ENCODE assay signal across 7 cellular contexts in the genomic region with DNA sequence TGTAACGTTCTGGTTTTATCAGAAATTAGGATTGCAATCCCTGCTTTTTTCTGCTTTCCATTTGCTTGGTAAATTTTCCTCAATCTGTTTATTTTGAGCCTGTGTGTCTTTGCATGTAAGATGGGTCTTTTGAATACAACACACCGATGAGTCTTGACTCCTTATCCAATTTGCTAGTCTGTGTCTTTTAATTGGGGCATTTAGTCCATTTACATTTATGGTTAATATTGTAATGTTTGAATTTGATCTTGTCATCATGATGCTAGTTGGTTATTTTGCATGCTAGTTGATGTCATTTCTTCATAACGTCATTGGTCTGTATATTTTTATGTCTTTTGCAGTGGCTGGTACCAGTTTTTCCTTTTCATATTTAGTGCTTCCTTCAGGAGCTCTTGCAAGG. TPM values are rescaled to one million over a fixed set of nuclear protein-coding genes. Genes with fewer than 3 reads are reported as not detected.
"Had no signal": no experiment of that assay in that cellular context is flagged by ENCODE, and none has a peak within 500 bp of the region (broad histone marks: within the 10 kb centered on the region; RNA-seq: fewer than 3 reads in every experiment).

No MANE protein-coding gene starts in this region.

RNA-seq across cellular contexts. Expression of a gene that starts 34.5 kb away (rescaled TPM):
- total RNA-seq: GM23248, GM23338, H1, H4, H7, H9, HFFc6 had no signal
- polyA plus RNA-seq: GM23248, GM23338, H1 had no signal
